Comparison of ENCODE assay signal across 10 cellular contexts in the genomic region with DNA sequence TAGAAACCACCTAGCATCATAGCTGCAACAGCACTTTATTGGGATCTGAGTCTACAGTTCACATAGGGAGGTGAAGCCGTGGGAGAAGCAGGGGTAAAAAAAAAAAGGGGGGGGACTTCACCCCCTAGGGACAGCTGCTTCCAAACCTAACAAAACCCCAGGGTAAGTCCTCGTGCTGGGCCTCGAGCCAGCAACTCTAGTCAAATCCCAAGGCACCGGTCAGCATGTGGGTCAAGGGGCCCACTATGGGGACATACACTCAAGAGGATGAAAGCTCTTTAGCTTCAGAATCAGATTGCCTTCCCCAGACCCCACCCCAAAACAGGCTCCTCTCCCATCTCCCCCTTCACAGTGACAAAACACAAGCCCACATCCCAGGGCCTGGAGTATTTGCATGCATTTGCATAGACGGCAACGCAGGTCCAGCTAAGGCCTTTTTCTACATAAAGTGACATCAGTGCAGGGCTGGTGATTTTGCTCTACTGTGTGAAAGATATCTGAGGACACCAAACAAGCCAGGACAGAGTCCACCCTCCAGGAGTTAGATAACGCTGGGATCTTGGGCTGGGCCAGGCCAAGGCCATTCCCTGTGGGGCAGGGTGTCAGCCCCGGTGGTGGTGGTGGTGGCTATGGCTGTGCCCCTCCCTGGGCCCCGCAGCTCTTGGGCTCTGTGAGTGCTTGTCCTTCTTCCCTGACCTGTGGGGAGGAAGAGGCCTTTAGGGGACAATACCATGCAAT. TPM values are rescaled to one million over a fixed set of nuclear protein-coding genes. Genes with fewer than 3 reads are reported as not detected.
DNase-seq lines count a peak whose midpoint lies in the region; TF ChIP-seq lines count a peak whose summit lies in the region.
"Had no signal": no experiment of that assay in that cellular context is flagged by ENCODE, and none has a peak within 500 bp of the region (broad histone marks: within the 10 kb centered on the region; RNA-seq: fewer than 3 reads in every experiment).

No MANE protein-coding gene starts in this region.

- H3K36me3 ChIP-seq in OCI-LY7 (ENCODE audit: insufficient read depth, low read length) (peaks cover 25% of the 10 kb centered on the region), sigmoid colon (peaks cover 0 to 50% (median 24%) of the 10 kb centered on the region in 4 donors), prostate gland (no peaks in the 10 kb centered on the region)

- no peaks in the 10 kb centered on the region for H4K20me1 ChIP-seq in OCI-LY7 (ENCODE audit: insufficient read depth, low read length)

- intact Hi-C loops in OCI-LY7 (cut with micrococcal nuclease; ENCODE audit: unreplicated experiment), result no loop called here
- intact Hi-C loops in sigmoid colon (cut with DNase I), result no loop called here
- intact Hi-C loops in prostate gland (cut with DNase I), result no loop called here

- TF ChIP-seq EP300 in sigmoid colon (IDR thresholded peaks at IDR 0.05), result no peak

- H3K4me1 ChIP-seq in OCI-LY7 (ENCODE audit: insufficient read depth, low read length, poor library complexity, severe bottlenecking) (peaks cover 61% of the 10 kb centered on the region), sigmoid colon (peaks cover 0 to 25% (median 12%) of the 10 kb centered on the region in 4 donors), prostate gland (replicated peaks) (peaks cover 11% of the 10 kb centered on the region)

- H3K4me3 ChIP-seq in GM12865 (ENCODE audit: low read depth, low read length) (peak overlapping the region; percentile 93), OCI-LY7 (ENCODE audit: low read depth, low read length, poor library complexity, severe bottlenecking) (peak overlapping the region; percentile 67), sigmoid colon (no peak overlapping the region), prostate gland (no peak overlapping the region)
- H3K4me3 ChIP-seq: GM23248, upper lobe of left lung had no signal

- H3K27ac ChIP-seq in OCI-LY7 (ENCODE audit: low read depth, low read length, poor library complexity, severe bottlenecking) (peak overlapping the region; percentile 98), sigmoid colon (peak overlapping the region; percentile 17 to 51 (median 27)), prostate gland (no peak overlapping the region)
- H3K27ac ChIP-seq: GM23248 had no signal

- no peaks in the 10 kb centered on the region for H3K9me2 ChIP-seq in OCI-LY7 (ENCODE audit: insufficient read depth, low read length)

- peak overlapping the region; percentile 99 for H3K4me2 ChIP-seq in OCI-LY7 (ENCODE audit: low read length)

- H3K9me3 ChIP-seq in OCI-LY7 (ENCODE audit: low read length), result no peaks in the 10 kb centered on the region
- no peaks in the 10 kb centered on the region for H3K9me3 ChIP-seq in sigmoid colon
- H3K9me3 ChIP-seq in prostate gland, result no peaks in the 10 kb centered on the region
- H3K9me3 ChIP-seq: upper lobe of left lung had no signal

- no TSS peak for BruUV-seq in OCI-LY7 (replicated peaks; lab: Mats Ljungman, UMichigan)

- H3K27me3 ChIP-seq in sigmoid colon, result no peaks in the 10 kb centered on the region
- H3K27me3 ChIP-seq in prostate gland (replicated peaks; ENCODE audit: insufficient read depth), result no peaks in the 10 kb centered on the region
- H3K27me3 ChIP-seq: upper lobe of left lung had no signal

- CTCF ChIA-PET in OCI-LY7 (lab: Charles Lee; ENCODE audit: unreplicated experiment), result interaction anchor here (0.8 to 2.2 kb wide), 3 partner anchors 10 to 117 kb away, joined by 3 to 13 read pairs (median 5); partner anchors contain the start of gene PBXIP1

- DNase-seq in GM12865 (ENCODE audit: low read depth) (peak; percentile 50), OCI-LY7 (ENCODE audit: low spot score) (no peak), erythroblast (lab: John Stamatoyannopoulos, UW) (peak; percentile 39 to 52), sigmoid colon (no peak), NCI-H748 treated with DMSO at 0.1 percent for 48 hours (lab: John Stamatoyannopoulos, UW) (no peak), NCI-H1092 treated with DMSO at 0.1 percent for 48 hours (lab: John Stamatoyannopoulos, UW) (no peak), GDM1 (lab: John Stamatoyannopoulos, UW) (no peak), prostate gland (ENCODE audit: low spot score) (no peak)

- 42 to 54% methylated on average over 9 of the region's 9 CpGs for WGBS in sigmoid colon, 2 donors
- WGBS in prostate gland, result 39% methylated on average over 9 of the region's 9 CpGs

- POLR2A ChIA-PET in OCI-LY7 (lab: Charles Lee), result interaction anchor here (0.7 to 1.9 kb wide), 4 partner anchors 9 to 79 kb away, joined by 3 to 7 read pairs (median 4); partner anchors contain the start of genes KCNN3 and PMVK

- H2AFZ ChIP-seq in OCI-LY7 (ENCODE audit: low read length), result no peak overlapping the region; the same call in 1 of the 2 replicates
- H2AFZ ChIP-seq: GM23248 had no signal

- TF ChIP-seq POLR2A in erythroblast (IDR thresholded peaks at IDR 0.05; ENCODE audit: low read length) (no peak), sigmoid colon (IDR thresholded peaks at IDR 0.05) (no peak), prostate gland (IDR thresholded peaks at IDR 0.05) (no peak)

- H3K79me2 ChIP-seq in OCI-LY7 (ENCODE audit: insufficient read depth, low read depth, low read length), result peaks cover 28% of the 10 kb centered on the region; the same call in 1 of the 2 replicates

- TF ChIP-seq CTCF in GM12865 (IDR thresholded peaks at IDR 0.05; ENCODE audit: insufficient read depth, low read depth, low read length, missing control alignments) (no peak), OCI-LY7 (conservative IDR thresholded peaks at IDR 0.05; ENCODE audit: low read length) (no peak), sigmoid colon (IDR thresholded peaks at IDR 0.05) (no peak), prostate gland (IDR thresholded peaks at IDR 0.05) (no peak)

RNA-seq across cellular contexts. Expression of gene PMVK, which starts 8.1 kb away (rescaled TPM):
- 16.3 and 19.1 TPM in 2 replicates for total RNA-seq in OCI-LY7 (2014; rRNA removed; shearing (Covaris generic))
- total RNA-seq in OCI-LY7 (2022) (45.9 and 54.0 TPM in 2 replicates), sigmoid colon (10 to 100 TPM; 11.1 to 19.6 (median 13.7) TPM), prostate gland (10 to 100 TPM; 23.2 to 26.2 TPM)
- polyA plus RNA-seq in sigmoid colon, result 10 to 100 TPM; 53.1 to 54.1 (median 53.2) TPM

RNA-seq across cellular contexts. Expression of gene PBXIP1, which starts 11.3 kb away (rescaled TPM):
- 23.8 and 26.6 TPM in 2 replicates for total RNA-seq in OCI-LY7 (2014; rRNA removed; shearing (Covaris generic))
- 37.7 and 39.8 TPM in 2 replicates for total RNA-seq in OCI-LY7 (2022)
- 100 to 1,000 TPM; 178 to 251 (median 201) TPM for total RNA-seq in sigmoid colon
- polyA plus RNA-seq in sigmoid colon, result 10 to 100 TPM in 2 of 3 donors, 1 to 10 TPM in 1; 8.3 to 66.2 (median 13.2) TPM
- total RNA-seq in prostate gland, result 100 to 1,000 TPM; 113 to 140 TPM

RNA-seq across cellular contexts. Expression of gene PYGO2, which starts 17.0 kb away (rescaled TPM):
- 36.5 and 44.3 TPM in 2 replicates for total RNA-seq in OCI-LY7 (2014; rRNA removed; shearing (Covaris generic))
- total RNA-seq in OCI-LY7 (2022) (47.3 and 53.1 TPM in 2 replicates), sigmoid colon (10 to 100 TPM; 15.0 to 23.3 (median 16.6) TPM), prostate gland (10 to 100 TPM; 44.1 to 44.6 TPM)
- 10 to 100 TPM; 13.6 to 26.9 (median 16.8) TPM for polyA plus RNA-seq in sigmoid colon

RNA-seq across cellular contexts. Expression of gene SHC1, which starts 26.0 kb away (rescaled TPM):
- 31.4 and 37.6 TPM in 2 replicates for total RNA-seq in OCI-LY7 (2014; rRNA removed; shearing (Covaris generic))
- total RNA-seq in OCI-LY7 (2022) (77.4 and 84.0 TPM in 2 replicates), sigmoid colon (10 to 100 TPM; 49.2 to 80.4 (median 57.0) TPM), prostate gland (10 to 100 TPM; 85.0 to 97.2 TPM)
- 10 to 100 TPM; 58.5 to 75.2 (median 63.1) TPM for polyA plus RNA-seq in sigmoid colon

RNA-seq across cellular contexts. Expression of gene CKS1B, which starts 29.9 kb away (rescaled TPM):
- 149 and 204 TPM in 2 replicates for total RNA-seq in OCI-LY7 (2014; rRNA removed; shearing (Covaris generic))
- total RNA-seq in OCI-LY7 (2022) (230 and 260 TPM in 2 replicates), sigmoid colon (10 to 100 TPM; 10.2 to 35.7 (median 25.7) TPM), prostate gland (10 to 100 TPM; 33.5 to 47.5 TPM)
- 100 to 1,000 TPM in 1 of 3 donors, 10 to 100 TPM in 2; 73.3 to 104 (median 95.5) TPM for polyA plus RNA-seq in sigmoid colon

Comparison
In these comparisons a context has a peak if more than half of its experiments do, and no peak if none do; other contexts are left out.
1. DNase-seq: peak in GM12865 (single experiment) and erythroblast (2 of 2); none in OCI-LY7 (single experiment), sigmoid colon (single experiment), NCI-H748 treated with DMSO at 0.1 percent for 48 hours (single experiment), NCI-H1092 treated with DMSO at 0.1 percent for 48 hours (single experiment), GDM1 (single experiment) and prostate gland (single experiment).
2. H3K4me3 ChIP-seq: peak in GM12865 (single experiment) and OCI-LY7 (single experiment); none in sigmoid colon (0 of 4) and prostate gland (0 of 2).
3. H3K27ac ChIP-seq: peak in OCI-LY7 (single experiment) and sigmoid colon (4 of 4); none in prostate gland (0 of 2).